ENCODE assay signal across 29 cellular contexts in the genomic region with DNA sequence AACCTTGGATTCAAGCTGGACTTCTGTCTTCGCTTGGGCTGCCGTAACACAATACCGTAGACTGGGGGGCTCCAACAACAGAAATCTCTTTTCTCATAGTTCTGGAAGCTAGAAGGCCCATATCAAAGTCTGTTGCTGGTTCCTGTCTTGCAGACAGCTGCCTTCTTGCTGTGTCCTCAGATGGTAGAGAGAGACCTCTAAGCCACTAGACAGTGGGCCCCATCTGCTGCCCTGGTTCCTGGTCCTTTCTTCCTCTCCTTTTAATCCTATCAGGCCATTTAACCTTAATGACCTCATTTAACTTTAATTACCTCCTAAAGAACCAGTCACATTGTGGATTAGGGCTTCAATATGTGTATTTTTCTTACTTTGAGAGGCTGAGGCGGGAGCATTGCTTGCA.
"Had no signal": no experiment of that assay in that cellular context is flagged by ENCODE, and none has a peak within 500 bp of the region (broad histone marks: within the 10 kb centered on the region; RNA-seq: fewer than 3 reads in every experiment).

No MANE protein-coding gene starts in this region.

- ATAC-seq: activated CD8-positive, alpha-beta T cell treated with anti-CD3 and anti-CD28 coated beads for 36 hours; activated naive CD4-positive, alpha-beta T cell treated with anti-CD3 and anti-CD28 coated beads, Interleukin-2, amount 50 U/mL, for 72 hours; body of pancreas; K562; PC-3 had no signal

- H3K4me3 Mint-ChIP-seq: activated CD4-positive, alpha-beta T cell treated with anti-CD3 and anti-CD28 coated beads, Interleukin-2, amount 10 ng/mL, durations not matched to agents 24 days and 14 days; activated CD8-positive, alpha-beta T cell treated with anti-CD3 and anti-CD28 coated beads for 36 hours; activated naive CD4-positive, alpha-beta T cell treated with anti-CD3 and anti-CD28 coated beads for 36 hours; activated T-cell treated with anti-CD3 and anti-CD28 coated beads, Interleukin-2, amount 50 U/mL, for 24 hours; T-helper 1 cell treated with Interleukin-12 subunit alpha and Interleukin-12 subunit beta and Interleukin-4 antibody, amounts not matched to agents 30 μg/mL and 1 μg/mL, for 36 hours had no signal

- H3K27ac Mint-ChIP-seq: activated CD4-positive, alpha-beta T cell treated with anti-CD3 and anti-CD28 coated beads, Interleukin-2, amount 10 ng/mL, durations not matched to agents 24 days and 14 days; activated CD8-positive, alpha-beta T cell treated with anti-CD3 and anti-CD28 coated beads for 36 hours; activated naive CD4-positive, alpha-beta T cell treated with anti-CD3 and anti-CD28 coated beads for 36 hours; activated naive CD4-positive, alpha-beta T cell treated with anti-CD3 and anti-CD28 coated beads, Interleukin-2, amount 50 U/mL, for 72 hours; activated T-cell treated with anti-CD3 and anti-CD28 coated beads, Interleukin-2, amount 50 U/mL, for 24 hours; T-helper 1 cell treated with Interleukin-12 subunit alpha and Interleukin-12 subunit beta and Interleukin-4 antibody, amounts not matched to agents 30 μg/mL and 1 μg/mL, for 36 hours had no signal

- H3K9me3 Mint-ChIP-seq: activated CD4-positive, alpha-beta T cell treated with anti-CD3 and anti-CD28 coated beads, Interleukin-2, amount 10 ng/mL, durations not matched to agents 24 days and 14 days; activated CD8-positive, alpha-beta T cell treated with anti-CD3 and anti-CD28 coated beads for 36 hours; activated naive CD4-positive, alpha-beta T cell treated with anti-CD3 and anti-CD28 coated beads for 36 hours; activated naive CD4-positive, alpha-beta T cell treated with anti-CD3 and anti-CD28 coated beads, Interleukin-2, amount 50 U/mL, for 72 hours; activated T-cell treated with anti-CD3 and anti-CD28 coated beads, Interleukin-2, amount 50 U/mL, for 24 hours; T-helper 1 cell treated with Interleukin-12 subunit alpha and Interleukin-12 subunit beta and Interleukin-4 antibody, amounts not matched to agents 30 μg/mL and 1 μg/mL, for 36 hours had no signal

- H3K27me3 Mint-ChIP-seq: activated CD4-positive, alpha-beta T cell treated with anti-CD3 and anti-CD28 coated beads, Interleukin-2, amount 10 ng/mL, durations not matched to agents 24 days and 14 days; activated CD8-positive, alpha-beta T cell treated with anti-CD3 and anti-CD28 coated beads for 36 hours; activated T-cell treated with anti-CD3 and anti-CD28 coated beads, Interleukin-2, amount 50 U/mL, for 24 hours had no signal

- DNase-seq: activated CD4-positive, alpha-beta T cell treated with anti-CD3 and anti-CD28 coated beads, Interleukin-2, amount 10 ng/mL, durations not matched to agents 24 days and 14 days; activated CD4-positive, alpha-beta T cell treated with anti-CD3 and anti-CD28 coated beads, Interleukin-2, amount 50 U/mL, for 4 hours; activated CD8-positive, alpha-beta T cell treated with anti-CD3 and anti-CD28 coated beads for 36 hours; activated gamma-delta T cell treated with Interleukin-2 at 50 U/mL for 16 hours; activated naive CD4-positive, alpha-beta T cell treated with anti-CD3 and anti-CD28 coated beads for 36 hours; activated T-cell treated with anti-CD3 and anti-CD28 coated beads, Interleukin-2, amount 50 U/mL, for 24 hours; adrenal gland; body of pancreas; cerebellar nuclear complex; IMR-90; Karpas-422; MG63; NCI-H1048; NCI-H1105 treated with DMSO at 0.1 percent for 48 hours; NCI-H1436 treated with DMSO at 0.1 percent for 48 hours; NCI-H1694 treated with DMSO at 0.1 percent for 48 hours; NCI-H2029; NCI-H345; NCI-H526 treated with DMSO at 0.1 percent for 48 hours; NCI-H774; PC-3; Peyer's patch; RPMI8226; SHP77 treated with DMSO at 0.1 percent for 48 hours; SK-N-SH; T1000 had no signal
